ENCODE assay signal across 9 cellular contexts in the genomic region with DNA sequence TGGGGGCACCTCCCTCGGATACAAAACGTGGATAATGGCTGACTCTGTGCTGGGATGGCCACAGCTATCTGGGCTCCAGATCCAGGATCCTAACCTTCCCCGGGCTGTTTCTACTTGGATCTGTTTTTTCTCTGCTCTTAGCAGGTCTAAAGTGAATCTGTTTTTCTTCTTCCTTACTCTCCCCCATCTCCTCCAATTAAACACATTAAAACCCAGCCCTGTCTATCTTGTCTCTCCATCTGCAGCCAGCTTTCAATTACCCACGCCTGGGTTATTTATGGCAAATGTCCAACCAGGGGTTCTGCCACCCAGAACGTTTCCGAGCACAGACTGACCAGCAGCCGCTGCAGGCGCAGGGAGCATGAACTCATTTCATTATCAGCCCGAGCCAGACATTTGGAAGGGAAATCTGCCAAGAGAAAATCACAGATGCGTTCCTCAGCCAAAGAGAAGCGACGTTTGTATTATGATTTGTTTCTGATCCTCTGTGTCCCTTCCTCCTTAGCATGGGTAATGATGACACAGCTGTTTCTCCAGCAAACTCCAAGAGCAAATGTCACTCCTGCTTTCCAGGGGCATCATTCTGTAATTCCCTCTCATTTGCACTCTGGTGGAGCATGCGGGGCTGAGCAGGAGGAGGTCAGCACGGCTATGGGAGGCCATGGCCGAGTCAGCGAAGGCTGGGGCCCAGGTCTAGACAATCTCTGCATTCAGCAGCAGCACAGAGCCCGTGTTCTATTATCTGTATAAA. TPM values are rescaled to one million over a fixed set of nuclear protein-coding genes. Genes with fewer than 3 reads are reported as not detected.
DNase-seq lines count a peak whose midpoint lies in the region; ATAC-seq, FAIRE-seq and TF ChIP-seq lines count a peak whose summit lies in the region.
"Had no signal": no experiment of that assay in that cellular context is flagged by ENCODE, and none has a peak within 500 bp of the region (broad histone marks: within the 10 kb centered on the region; RNA-seq: fewer than 3 reads in every experiment).

No MANE protein-coding gene starts in this region.

- CTCF ChIA-PET in H1 (lab: Charles Lee; ENCODE audit: partially characterized antibody) (interaction anchor here (0.7 to 3.7 kb wide), 6 partner anchors 9 to 130 kb away, joined by 3 to 28 read pairs (median 4); no protein-coding TSS in a partner anchor), OCI-LY7 (lab: Charles Lee; ENCODE audit: unreplicated experiment) (no interaction called here)

- H2AFZ ChIP-seq in H1 (ENCODE audit: low read length) (no peak overlapping the region), OCI-LY7 (ENCODE audit: low read length) (no peak overlapping the region)

- POLR2A ChIA-PET in H1 (lab: Charles Lee; ENCODE audit: partially characterized antibody) (interaction anchor here (0.7 kb wide), 1 partner anchor 25 kb away, joined by 3 read pairs; no protein-coding TSS in a partner anchor), OCI-LY7 (lab: Charles Lee) (interaction anchor here (0.7 kb wide), 1 partner anchor 766 kb away, joined by 4 read pairs; no protein-coding TSS in a partner anchor)

- no peak overlapping the region for H3K56ac ChIP-seq in H1 (replicated peaks; ENCODE audit: insufficient read length, low read depth, low read length)

- H3K23me2 ChIP-seq in H1 (ENCODE audit: low read depth, low read length): peaks cover 3% of the 10 kb centered on the region; the same call in 1 of the 2 replicates

- DNase-seq in AG08395 (ENCODE audit: low spot score) (peak; percentile 61), NCI-H446 (lab: John Stamatoyannopoulos, UW) (peak; percentile 73 to 89), H1 (ENCODE audit: low read depth in 1 of 2, low spot score in 2 of 2) (no peak), mucosa of gallbladder (ENCODE audit: low spot score) (peak; percentile 40), OCI-LY7 (ENCODE audit: low spot score) (no peak), NCI-H2029 (lab: John Stamatoyannopoulos, UW) (no peak)
- no peak for DNase-seq in activated CD4-positive, CD25-positive, alpha-beta regulatory T cell (lab: John Stamatoyannopoulos, UW)
- DNase-seq: DND-41 had no signal

- H4K20me1 ChIP-seq in H1 (replicated peaks in 1 of 2; ENCODE audit: control insufficient read depth in 1 of 2, insufficient read depth in 2 of 2, low read length in 2 of 2) (peaks cover 0 to 7% of the 10 kb centered on the region in 2 experiments), OCI-LY7 (ENCODE audit: insufficient read depth, low read length) (no peaks in the 10 kb centered on the region)

- H3K27ac ChIP-seq in H1 (ENCODE audit: low read depth, low read length): no peak overlapping the region
- no peak overlapping the region for H3K27ac ChIP-seq in OCI-LY7 (ENCODE audit: low read depth, low read length, poor library complexity, severe bottlenecking)

- no peaks in the 10 kb centered on the region for H3K79me2 ChIP-seq in H1 (ENCODE audit: control insufficient read depth in 1 of 2, insufficient read depth in 2 of 2, low read length in 2 of 2)
- no peaks in the 10 kb centered on the region for H3K79me2 ChIP-seq in OCI-LY7 (ENCODE audit: insufficient read depth, low read depth, low read length)

- H3K4me2 ChIP-seq in H1 (ENCODE audit: insufficient read depth in 1 of 2, low read depth in 2 of 2, low read length in 2 of 2) (no peak overlapping the region), OCI-LY7 (ENCODE audit: low read length) (no peak overlapping the region)

- H3K36me3 ChIP-seq in H1 (ENCODE audit: control insufficient read depth in 2 of 4, insufficient read depth in 4 of 4, low read length in 3 of 4): peaks cover 0 to 11% (median 4%) of the 10 kb centered on the region in 4 experiments; a peak in 6 of 8 replicates
- H3K36me3 ChIP-seq in OCI-LY7 (ENCODE audit: insufficient read depth, low read length): no peaks in the 10 kb centered on the region

- TF ChIP-seq CTCF in H1 (IDR thresholded peaks at IDR 0.05; ENCODE audit: control extremely low read depth in 1 of 3, insufficient read depth in 1 of 3, low read depth in 1 of 3, low read length in 3 of 3) (no peak), OCI-LY7 (conservative IDR thresholded peaks at IDR 0.05; ENCODE audit: low read length) (no peak)

- no peak overlapping the region for H4K5ac ChIP-seq in H1 (ENCODE audit: insufficient read length, low read depth, low read length)

- no peak for TF ChIP-seq EP300 in H1 (IDR thresholded peaks at IDR 0.05; ENCODE audit: borderline replicate concordance in 1 of 2, low read depth in 2 of 2, low read length in 2 of 2)

- no peak overlapping the region for H4K8ac ChIP-seq in H1 (ENCODE audit: extremely low read depth, insufficient read depth, low read length)

- FAIRE-seq in H1 (lab: Jason Lieb, UNC): no peak

- 92% methylated on average over 17 of the region's 17 CpGs; no CpG with 5 or more reads in 1 of the 2 experiments for WGBS in H1 (ENCODE audit: extremely low coverage in 1 of 2, insufficient coverage in 1 of 2, insufficient read length in 1 of 2, insufficient replicate concordance in 2 of 2, low coverage in 1 of 2, low lambda C conversion rate in 2 of 2, missing lambda C conversion rate in 1 of 2), 2 experiments

- no peak overlapping the region for H4K91ac ChIP-seq in H1 (replicated peaks; ENCODE audit: insufficient read length, low read length)

- H2BK20ac ChIP-seq in H1 (ENCODE audit: low read length): no peak overlapping the region

- no peaks in the 10 kb centered on the region for H3K27me3 ChIP-seq in H1 (replicated peaks in 1 of 4; ENCODE audit: control insufficient read depth in 3 of 4, extremely low read depth in 1 of 4, insufficient read depth in 3 of 4, low read length in 3 of 4)

- intact Hi-C loops in OCI-LY7 (cut with micrococcal nuclease; ENCODE audit: unreplicated experiment): no loop called here

- H3K9me2 ChIP-seq in OCI-LY7 (ENCODE audit: insufficient read depth, low read length): no peaks in the 10 kb centered on the region

- H2BK15ac ChIP-seq in H1 (ENCODE audit: low read length): 0 out of 2 replicates have a peak overlapping the region, but pooled peaks have one; percentile 46

- H2BK120ac ChIP-seq in H1 (replicated peaks; ENCODE audit: low read depth, low read length): no peak overlapping the region

- H3K4me3 ChIP-seq in H1 (ENCODE audit: extremely low read depth in 1 of 4, insufficient read depth in 2 of 4, low read depth in 3 of 4, low read length in 4 of 4) (no peak overlapping the region), OCI-LY7 (ENCODE audit: low read depth, low read length, poor library complexity, severe bottlenecking) (no peak overlapping the region)

- H2AK5ac ChIP-seq in H1 (ENCODE audit: low read depth, low read length): no peak overlapping the region

- H3K9ac ChIP-seq in H1 (replicated peaks in 1 of 4; ENCODE audit: extremely low read depth in 1 of 4, low read depth in 3 of 4, low read length in 3 of 4): no peak overlapping the region

- TF ChIP-seq POLR2A in H1 (IDR thresholded peaks at IDR 0.05; ENCODE audit: control extremely low read depth in 1 of 2, low read depth in 2 of 2, low read length in 2 of 2): no peak

- no peak overlapping the region for H3K18ac ChIP-seq in H1 (ENCODE audit: extremely low read depth, low read length)

- no peak for ATAC-seq in HG03457 (IDR thresholded peaks at IDR 0.05; ENCODE audit: unreplicated experiment)

- no TSS peak for BruUV-seq in OCI-LY7 (replicated peaks; lab: Mats Ljungman, UMichigan)

- H3K14ac ChIP-seq in H1 (ENCODE audit: insufficient read length): no peak overlapping the region

- H3K23ac ChIP-seq in H1 (ENCODE audit: insufficient read length): no peak overlapping the region

- peaks cover 5% of the 10 kb centered on the region; the same call in 1 of the 2 replicates for H3K79me1 ChIP-seq in H1 (ENCODE audit: low read depth, low read length)

- H3K9me3 ChIP-seq in H1 (ENCODE audit: insufficient read depth in 2 of 2, low read depth in 1 of 2, low read length in 1 of 2) (no peaks in the 10 kb centered on the region), OCI-LY7 (ENCODE audit: low read length) (no peaks in the 10 kb centered on the region)

- H3K4ac ChIP-seq in H1 (replicated peaks; ENCODE audit: insufficient read length, low read depth, low read length): no peak overlapping the region

- no peak overlapping the region for H2BK12ac ChIP-seq in H1 (ENCODE audit: low read depth, low read length)

- peaks cover 6 to 14% (median 8%) of the 10 kb centered on the region in 4 experiments; a peak in 6 of 7 replicates for H3K4me1 ChIP-seq in H1 (replicated peaks in 1 of 4; ENCODE audit: control insufficient read depth in 3 of 4, insufficient read depth in 4 of 4, low read length in 3 of 4)
- no peaks in the 10 kb centered on the region for H3K4me1 ChIP-seq in OCI-LY7 (ENCODE audit: insufficient read depth, low read length, poor library complexity, severe bottlenecking)

- H2BK5ac ChIP-seq in H1 (ENCODE audit: low read depth, low read length): no peak overlapping the region

- TF ChIP-seq RAD21 in H1 (IDR thresholded peaks at IDR 0.05 in 1 of 2, conservative IDR thresholded peaks at IDR 0.05 in 1 of 2; ENCODE audit: low read depth in 2 of 2, low read length in 2 of 2): no peak

TF ChIP-seq in H1, 55 proteins besides CTCF, POLR2A, EP300 and RAD21 (continues in another document):
- no peak for TF ChIP-seq EGR1 (IDR thresholded peaks at IDR 0.05; ENCODE audit: borderline replicate concordance, low read depth, low read length)
- no peak for TF ChIP-seq EZH2 (IDR thresholded peaks at IDR 0.05; ENCODE audit: low read depth, low read length, severe bottlenecking)
- TF ChIP-seq POLR2AphosphoS5 (IDR thresholded peaks at IDR 0.05; ENCODE audit: low read depth, low read length): no peak

RNA-seq across cellular contexts. Expression of gene UMPS, which starts 42.0 kb away (rescaled TPM):
- 55.8 and 59.0 TPM in 2 replicates for total RNA-seq in H1 (2021; fragmentation: NEBNext Ultra II Directional; extraction: Animal tissue kit (Norgen Biotek cat#: 25700))
- 21.4 and 32.8 TPM in 2 replicates for polyA plus RNA-seq in H1 (2011; rRNA removed)
- polyA plus RNA-seq in H1 (2011; cell fraction: cytosol; rRNA removed): 29.2 TPM
- polyA plus RNA-seq in H1 (2011; cell fraction: nucleus; rRNA removed): 14.2 TPM
- polyA plus RNA-seq in H1 (2012, experiment 1 of 2): 40.7 to 48.2 TPM (median 46.3 TPM) in 4 replicates
- 8.8 TPM for polyA plus RNA-seq in H1 (2012, experiment 2 of 2)
- 23.5 TPM for polyA plus RNA-seq in H1 (2013, experiment 1 of 2)
- polyA plus RNA-seq in H1 (2013, experiment 2 of 2): 22.8 TPM
- polyA minus RNA-seq in H1 (2011; rRNA and poly(A)+ RNA removed): 36.1 and 46.9 TPM in 2 replicates
- 48.1 TPM for polyA minus RNA-seq in H1 (2011; cell fraction: cytosol; rRNA and poly(A)+ RNA removed)
- 31.1 TPM for polyA minus RNA-seq in H1 (2011; cell fraction: nucleus; rRNA and poly(A)+ RNA removed)
- total RNA-seq in mucosa of gallbladder: 27.9 TPM
- total RNA-seq in OCI-LY7 (2014; rRNA removed; shearing (Covaris generic)): 24.8 and 34.9 TPM in 2 replicates
- 29.3 and 62.7 TPM in 2 replicates for total RNA-seq in OCI-LY7 (2022)

Comparison
In these comparisons a context has a peak if more than half of its experiments do, and no peak if none do; other contexts are left out.
1. DNase-seq: peak in AG08395 (single experiment), NCI-H446 (2 of 2) and mucosa of gallbladder (single experiment); none in H1 (0 of 2), activated CD4-positive, CD25-positive, alpha-beta regulatory T cell (0 of 4), OCI-LY7 (single experiment) and NCI-H2029 (single experiment).